In genomic region chr16:10387378-10387681, GRCh38 we compare ENCODE assay signal across 13 cellular contexts. TPM values are rescaled to one million over a fixed set of nuclear protein-coding genes. Genes with fewer than 3 reads are reported as not detected.
A peak's percentile ranks its signal among the peaks of the same experiment; 100 is the strongest.
DNase-seq lines count a peak whose midpoint lies in the region; ATAC-seq, FAIRE-seq and TF ChIP-seq lines count a peak whose summit lies in the region.
"Had no signal": no experiment of that assay in that cellular context is flagged by ENCODE, and none has a peak within 500 bp of the region (broad histone marks: within the 10 kb centered on the region; RNA-seq: fewer than 3 reads in every experiment).

No MANE protein-coding gene starts in this region.

- no peak for FAIRE-seq in A549 (lab: Jason Lieb, UNC)
- FAIRE-seq: D721Med had no signal

- in situ Hi-C loops in HAP-1 (cut with MboI; ENCODE audit: low sequenced_read_pairs), result no loop called here

- TF ChIP-seq POLR2A in A549 (IDR thresholded peaks at IDR 0.05; ENCODE audit: low read length), result no peak

- H3K9me3 ChIP-seq in A549, result peaks cover 7% of the 10 kb centered on the region; the same call in 2 of the 3 replicates
- H3K9me3 ChIP-seq in HAP-1, result no peaks in the 10 kb centered on the region
- no peaks in the 10 kb centered on the region for H3K9me3 ChIP-seq in liver (ENCODE audit: control insufficient read depth in 4 of 4, low read length in 3 of 4)

- no peak for ATAC-seq in A549
- no peak for ATAC-seq in activated naive CD8-positive, alpha-beta T cell treated with anti-CD3 and anti-CD28 coated beads, Interleukin-2, amount 10 ng/mL, durations not matched to agents 7 days and 5 days (ENCODE audit: low read depth)
- ATAC-seq in HG02981 (IDR thresholded peaks at IDR 0.05; ENCODE audit: unreplicated experiment), result no peak
- no peak for ATAC-seq in GM21390 (IDR thresholded peaks at IDR 0.05; ENCODE audit: unreplicated experiment)

- H3K9ac ChIP-seq in liver (ENCODE audit: low read depth in 1 of 2, low read length in 2 of 2), result peak overlapping the region; percentile 95 to 98

- TF ChIP-seq RAD21 in A549 (conservative IDR thresholded peaks at IDR 0.05 in 1 of 2, IDR thresholded peaks at IDR 0.05 in 1 of 2) (no peak), liver (IDR thresholded peaks at IDR 0.05) (no peak)

- H3K4me1 ChIP-seq in A549, result peaks cover 7% of the 10 kb centered on the region
- H3K4me1 ChIP-seq in HAP-1, result peaks cover 8% of the 10 kb centered on the region; the same call in 1 of the 2 replicates
- H3K4me1 ChIP-seq in liver (ENCODE audit: control insufficient read depth in 4 of 4, insufficient read depth in 4 of 4, low read length in 3 of 4), result peaks cover 0 to 15% (median 6%) of the 10 kb centered on the region in 4 donors

- no peak for TF ChIP-seq EP300 in A549 (IDR thresholded peaks at IDR 0.05)

- DNase-seq in A549 (ENCODE audit: low read depth in 1 of 2, low spot score in 1 of 2), result no peak
- no peak for DNase-seq in HAP-1 (ENCODE audit: low spot score in 2 of 2)
- DNase-seq in activated naive CD8-positive, alpha-beta T cell treated with anti-CD3 and anti-CD28 coated beads, Interleukin-2, amount 10 ng/mL, durations not matched to agents 7 days and 5 days, result no peak
- no peak for DNase-seq in stimulated activated CD4-positive, alpha-beta T cell treated with anti-CD3 and anti-CD28 coated beads, Interleukin-12 subunit alpha, Interleukin-12 subunit beta, amount 100 ng/mL, for 4 hours
- DNase-seq in NCI-H1105 (lab: John Stamatoyannopoulos, UW), result no peak
- DNase-seq: amniotic stem cell; NCI-H1694; stimulated activated CD4-positive, alpha-beta T cell treated with anti-CD3 and anti-CD28 coated beads, Interleukin-15, amount 100 ng/mL, for 24 hours had no signal

- H3K4me2 ChIP-seq in A549, result peak overlapping the region; percentile 87

- H3K27ac Mint-ChIP-seq in activated naive CD8-positive, alpha-beta T cell treated with anti-CD3 and anti-CD28 coated beads, Interleukin-2, amount 10 ng/mL, durations not matched to agents 7 days and 5 days, result peak overlapping the region; percentile 99

- CTCF ChIA-PET in A549 (lab: Yijun Ruan, JAX), result no interaction called here

- H3K36me3 ChIP-seq in HAP-1 (replicated peaks), result peaks cover 4% of the 10 kb centered on the region; the same call in 1 of the 2 replicates
- H3K36me3 ChIP-seq in liver (ENCODE audit: control insufficient read depth in 4 of 4, insufficient read depth in 3 of 4, low read depth in 1 of 4, low read length in 3 of 4), result no peaks in the 10 kb centered on the region
- H3K36me3 ChIP-seq: tibial nerve had no signal

- no peaks in the 10 kb centered on the region for H3K27me3 ChIP-seq in HAP-1 (ENCODE audit: low read depth)
- H3K27me3 ChIP-seq in liver (ENCODE audit: control insufficient read depth in 4 of 4, insufficient read depth in 4 of 4, low read length in 3 of 4), result no peaks in the 10 kb centered on the region
- H3K27me3 ChIP-seq: tibial nerve had no signal

- 94% methylated on average over 2 of the region's 2 CpGs for WGBS in A549 (ENCODE audit: missing lambda C conversion rate)
- WGBS in liver, result 54% methylated on average over 2 of the region's 2 CpGs

- H3K4me3 ChIP-seq in A549 (peak overlapping the region; percentile 65), HAP-1 (peak overlapping the region; percentile 66), liver (ENCODE audit: low read depth in 1 of 3, low read length in 3 of 3) (peak overlapping the region; percentile 67 to 96 (median 88))

- POLR2A ChIA-PET in A549 (lab: Yijun Ruan, JAX), result no interaction called here
- POLR2A ChIA-PET in activated naive CD8-positive, alpha-beta T cell treated with anti-CD3 and anti-CD28 coated beads, Interleukin-2, amount 10 ng/mL, durations not matched to agents 7 days and 5 days (lab: Charles Lee), result no interaction called here

- peaks cover 37% of the 10 kb centered on the region for H3K36me3 Mint-ChIP-seq in activated naive CD8-positive, alpha-beta T cell treated with anti-CD3 and anti-CD28 coated beads, Interleukin-2, amount 10 ng/mL, durations not matched to agents 7 days and 5 days

- H3K9me3 Mint-ChIP-seq in activated naive CD8-positive, alpha-beta T cell treated with anti-CD3 and anti-CD28 coated beads, Interleukin-2, amount 10 ng/mL, durations not matched to agents 7 days and 5 days, result peaks cover 5% of the 10 kb centered on the region

- H3K27ac ChIP-seq in A549 (no peak overlapping the region), liver (ENCODE audit: low read depth in 1 of 2, low read length in 2 of 2) (no peak overlapping the region)
- H3K27ac ChIP-seq: tibial nerve had no signal

- H3K4me3 Mint-ChIP-seq in activated naive CD8-positive, alpha-beta T cell treated with anti-CD3 and anti-CD28 coated beads, Interleukin-2, amount 10 ng/mL, durations not matched to agents 7 days and 5 days, result peak overlapping the region; percentile 97

- H3K4me1 Mint-ChIP-seq in activated naive CD8-positive, alpha-beta T cell treated with anti-CD3 and anti-CD28 coated beads, Interleukin-2, amount 10 ng/mL, durations not matched to agents 7 days and 5 days, result peaks cover 30% of the 10 kb centered on the region

- TF ChIP-seq CTCF in A549 (IDR thresholded peaks at IDR 0.05), result no peak
- no peak for TF ChIP-seq CTCF in liver (IDR thresholded peaks at IDR 0.05; ENCODE audit: low read depth, low read length, missing input control)

- no peaks in the 10 kb centered on the region for H3K27me3 Mint-ChIP-seq in activated naive CD8-positive, alpha-beta T cell treated with anti-CD3 and anti-CD28 coated beads, Interleukin-2, amount 10 ng/mL, durations not matched to agents 7 days and 5 days

TF ChIP-seq in A549, 52 proteins besides CTCF, POLR2A, EP300 and RAD21:
- TF ChIP-seq RFX5 (IDR thresholded peaks at IDR 0.05) (no peak), RCOR1 (IDR thresholded peaks at IDR 0.05; ENCODE audit: low read depth, low read length) (no peak), FOSB (CRISPR knock-in tag; IDR thresholded peaks at IDR 0.05) (no peak), ZSCAN20 (CRISPR knock-in tag; IDR thresholded peaks at IDR 0.05) (no peak)

TF ChIP-seq in liver, 16 proteins besides CTCF, POLR2A, EP300 and RAD21 (continues in another document):
- TF ChIP-seq JUND (IDR thresholded peaks at IDR 0.05) (no peak), RXRA (IDR thresholded peaks at IDR 0.05) (no peak), TAF1 (conservative IDR thresholded peaks at IDR 0.05) (no peak), FOXA1 (IDR thresholded peaks at IDR 0.05) (no peak), ATF3 (IDR thresholded peaks at IDR 0.05) (no peak), EGR1 (IDR thresholded peaks at IDR 0.05; ENCODE audit: low read depth in 2 of 2) (no peak), SP1 (IDR thresholded peaks at IDR 0.05) (no peak), HNF4A (conservative IDR thresholded peaks at IDR 0.05) (no peak), HNF4G (IDR thresholded peaks at IDR 0.05) (no peak), ZBTB33 (IDR thresholded peaks at IDR 0.05) (no peak), YY1 (IDR thresholded peaks at IDR 0.05) (no peak), FOXA2 (IDR thresholded peaks at IDR 0.05) (no peak)

RNA-seq across cellular contexts. Expression of gene ATF7IP2, which starts 1.5 kb away (rescaled TPM):
- polyA plus RNA-seq in A549 (2011; rRNA removed), result 23.5 and 26.4 TPM in 2 replicates
- polyA plus RNA-seq in A549 (2012; cell fraction: cytosol; rRNA removed), result 15.5 and 15.8 TPM in 2 replicates
- polyA plus RNA-seq in A549 (2012; cell fraction: nucleus; rRNA removed), result 9.8 and 20.9 TPM in 2 replicates
- polyA plus RNA-seq in A549 (2017; fragmentation: RNase III; extraction: RNeasy Plus Mini Kit Qiagen cat#74134 plus additional on column Dnase treatment), result 12.0 to 13.0 TPM (median 12.3 TPM) in 3 replicates
- polyA minus RNA-seq in A549 (2011; rRNA and poly(A)+ RNA removed), result 8.5 and 10.5 TPM in 2 replicates
- 10 to 100 TPM; 32.9 to 34.0 TPM for total RNA-seq in activated naive CD8-positive, alpha-beta T cell treated with anti-CD3 and anti-CD28 coated beads, Interleukin-2, amount 10 ng/mL, durations not matched to agents 7 days and 5 days
- total RNA-seq in liver, result 10 to 100 TPM; 14.3 to 60.4 TPM
- 10 to 100 TPM; 16.8 to 43.5 TPM for polyA plus RNA-seq in liver
